ENCODE assay signal across 8 cellular contexts in the genomic region with DNA sequence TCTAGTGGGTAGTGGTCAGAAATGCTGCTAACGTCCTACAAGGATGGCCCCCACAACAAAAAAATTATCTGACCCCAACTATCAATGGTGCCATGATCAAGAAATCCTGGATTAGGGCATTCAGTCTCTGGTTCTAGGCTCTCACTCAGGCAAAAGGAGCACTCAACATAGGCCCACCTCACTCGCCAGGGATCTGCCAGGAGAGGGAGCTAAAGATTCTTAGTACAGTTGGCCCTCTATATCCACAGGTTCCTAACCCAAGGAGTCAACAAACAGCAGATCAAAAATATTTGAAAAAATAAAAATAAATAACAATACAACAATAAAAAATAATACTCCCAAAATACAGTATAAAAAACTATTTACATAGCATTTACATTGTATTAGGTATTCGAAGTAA. TPM values are rescaled to one million over a fixed set of nuclear protein-coding genes. Genes with fewer than 3 reads are reported as not detected.
DNase-seq lines count a peak whose midpoint lies in the region; ATAC-seq and TF ChIP-seq lines count a peak whose summit lies in the region.

No MANE protein-coding gene starts in this region.

- H3K27ac ChIP-seq in heart left ventricle (no peak overlapping the region), right atrium auricular region (no peak overlapping the region)

- no peak for TF ChIP-seq POLR2A in heart left ventricle (IDR thresholded peaks at IDR 0.05)

- TF ChIP-seq CTCF in heart left ventricle (IDR thresholded peaks at IDR 0.05) (peak in 10 of 12 donors; percentile 9 to 55 (median 38)), right atrium auricular region (IDR thresholded peaks at IDR 0.05) (peak in 1 of 2 donors; percentile 42)

- ATAC-seq in heart left ventricle = peak in 3 of 4 donors; percentile 68 to 70 (median 68)
- no peak for ATAC-seq in HG03097 (IDR thresholded peaks at IDR 0.05; ENCODE audit: low FRiP score, unreplicated experiment)

- H3K36me3 ChIP-seq in heart left ventricle (peaks cover 0 to 13% (median 0%) of the 10 kb centered on the region in 9 donors), right atrium auricular region (peaks cover 15% of the 10 kb centered on the region)

- H3K9me3 ChIP-seq in heart left ventricle = no peaks in the 10 kb centered on the region
- H3K9me3 ChIP-seq in right atrium auricular region = no peaks in the 10 kb centered on the region

- DNase-seq in heart left ventricle (no peak), right atrium auricular region (ENCODE audit: low spot score) (no peak), NCI-H1694 treated with DMSO at 0.1 percent for 48 hours (lab: John Stamatoyannopoulos, UW) (peak; percentile 39), astrocyte of the hippocampus (ENCODE audit: low read depth, low spot score) (peak; percentile 23), midbrain (lab: John Stamatoyannopoulos, UW) (peak; percentile 15), NCI-H774 (lab: John Stamatoyannopoulos, UW) (no peak)
- no peak for DNase-seq in stimulated activated CD8-positive, alpha-beta memory T cell treated with anti-CD3 and anti-CD28 coated beads, Interleukin-4, amount 100 ng/mL, for 48 hours

- H3K4me3 ChIP-seq in heart left ventricle (no peak overlapping the region), right atrium auricular region (no peak overlapping the region)

- H3K4me1 ChIP-seq in heart left ventricle = no peaks in the 10 kb centered on the region
- H3K4me1 ChIP-seq in right atrium auricular region = no peaks in the 10 kb centered on the region

- intact Hi-C loops in heart left ventricle (cut with DNase I) = loop anchor here in 9 of 10 donors (5.0 to 10.0 kb wide), 11 partner anchors 54 to 508 kb away; partner anchors contain the start of gene STAMBP (in 4 of the 9)

- WGBS in heart left ventricle, 4 donors = 66 to 77% (median 74%) methylated on average over 3 of the region's 3 CpGs

- H3K27me3 ChIP-seq in heart left ventricle (no peaks in the 10 kb centered on the region), right atrium auricular region (no peaks in the 10 kb centered on the region)

RNA-seq across cellular contexts. Expression of gene SLC4A5, which starts 10.0 kb away (rescaled TPM):
- 1 to 10 TPM in 7 of 9 donors, under 1 TPM in 2; 0.36 to 4.1 (median 1.6) TPM for total RNA-seq in heart left ventricle
- polyA plus RNA-seq in heart left ventricle = 1 to 10 TPM in 1 of 2 donors, under 1 TPM in 1; 0.72 to 1.2 TPM
- total RNA-seq in right atrium auricular region = 1 to 10 TPM in 1 of 2 donors, under 1 TPM in 1; 0.28 to 1.3 TPM

RNA-seq across cellular contexts. Expression of gene DCTN1, which starts 46.9 kb away (rescaled TPM):
- total RNA-seq in heart left ventricle (100 to 1,000 TPM; 129 to 376 (median 211) TPM), right atrium auricular region (100 to 1,000 TPM in 1 of 2 donors, 10 to 100 TPM in 1; 86.5 to 102 TPM)
- 100 to 1,000 TPM; 149 to 171 TPM for polyA plus RNA-seq in heart left ventricle

Comparison
In these comparisons a context has a peak if more than half of its experiments do, and no peak if none do; other contexts are left out.
1. DNase-seq: peak in NCI-H1694 treated with DMSO at 0.1 percent for 48 hours (single experiment), astrocyte of the hippocampus (single experiment) and midbrain (single experiment); none in heart left ventricle (0 of 5), right atrium auricular region (single experiment), NCI-H774 (single experiment) and stimulated activated CD8-positive, alpha-beta memory T cell treated with anti-CD3 and anti-CD28 coated beads, Interleukin-4, amount 100 ng/mL, for 48 hours (single experiment).